10 cellular contexts compared by ENCODE assay signal in genomic region chr20:33826270-33826897, GRCh38. TPM values are rescaled to one million over a fixed set of nuclear protein-coding genes. Genes with fewer than 3 reads are reported as not detected.
DNase-seq lines count a peak whose midpoint lies in the region; ATAC-seq and TF ChIP-seq lines count a peak whose summit lies in the region.
"Had no signal": no experiment of that assay in that cellular context is flagged by ENCODE, and none has a peak within 500 bp of the region (broad histone marks: within the 10 kb centered on the region; RNA-seq: fewer than 3 reads in every experiment).

No MANE protein-coding gene starts in this region.

- intact Hi-C loops in ovary (cut with DNase I): no loop called here

- TF ChIP-seq CTCF in HEK293 (tag by site-specific recombination; IDR thresholded peaks at IDR 0.05) (no peak), RWPE2 (IDR thresholded peaks at IDR 0.05; ENCODE audit: poor library complexity, severe bottlenecking) (no peak), ovary (IDR thresholded peaks at IDR 0.05) (no peak)

- H3K27me3 ChIP-seq in RWPE2 (ENCODE audit: insufficient read depth, poor library complexity, severe bottlenecking): no peaks in the 10 kb centered on the region
- no peaks in the 10 kb centered on the region for H3K27me3 ChIP-seq in ovary

- ATAC-seq in RWPE2 (ENCODE audit: low read depth) (peak; percentile 66), GM18909 (IDR thresholded peaks at IDR 0.05; ENCODE audit: poor library complexity, unreplicated experiment) (no peak)
- no peak for ATAC-seq in stimulated activated effector memory CD8-positive, alpha-beta T cell treated with anti-CD3 and anti-CD28 coated beads, Interleukin-12 subunit alpha, Interleukin-12 subunit beta, amount 100 ng/mL, for 72 hours

- H3K36me3 Mint-ChIP-seq in stimulated activated effector memory CD8-positive, alpha-beta T cell treated with anti-CD3 and anti-CD28 coated beads, Interleukin-12 subunit alpha, Interleukin-12 subunit beta, amount 100 ng/mL, for 72 hours: peaks cover 15% of the 10 kb centered on the region
- H3K36me3 Mint-ChIP-seq: immature natural killer cell had no signal

- peak overlapping the region; percentile 68 for H3K27ac Mint-ChIP-seq in stimulated activated effector memory CD8-positive, alpha-beta T cell treated with anti-CD3 and anti-CD28 coated beads, Interleukin-12 subunit alpha, Interleukin-12 subunit beta, amount 100 ng/mL, for 72 hours

- CTCF ChIA-PET in HEK293 (lab: Yijun Ruan, JAX): interaction anchor here (0.7 kb wide), 1 partner anchor 34 kb away, joined by 4 read pairs; no protein-coding TSS in a partner anchor

- peaks cover 76% of the 10 kb centered on the region for H3K4me1 Mint-ChIP-seq in stimulated activated effector memory CD8-positive, alpha-beta T cell treated with anti-CD3 and anti-CD28 coated beads, Interleukin-12 subunit alpha, Interleukin-12 subunit beta, amount 100 ng/mL, for 72 hours

- no peak for TF ChIP-seq EP300 in ovary (IDR thresholded peaks at IDR 0.05)

- no peaks in the 10 kb centered on the region for H3K9me3 Mint-ChIP-seq in stimulated activated effector memory CD8-positive, alpha-beta T cell treated with anti-CD3 and anti-CD28 coated beads, Interleukin-12 subunit alpha, Interleukin-12 subunit beta, amount 100 ng/mL, for 72 hours
- H3K9me3 Mint-ChIP-seq: immature natural killer cell had no signal

- H3K27ac ChIP-seq in HEK293 (ENCODE audit: extremely low read depth, low read depth, low read length): no peak overlapping the region
- H3K27ac ChIP-seq in RWPE2 (ENCODE audit: poor library complexity, severe bottlenecking): no peak overlapping the region
- H3K27ac ChIP-seq in ovary: no peak overlapping the region

- WGBS in ovary, 3 donors: 85 to 89% (median 85%) methylated on average over 5 of the region's 5 CpGs

- H3K36me3 ChIP-seq in HEK293 (ENCODE audit: control insufficient read depth in 2 of 2, insufficient read depth in 1 of 2, low read length in 2 of 2): no peaks in the 10 kb centered on the region
- H3K36me3 ChIP-seq in RWPE2 (ENCODE audit: low read depth): peaks cover 17% of the 10 kb centered on the region
- H3K36me3 ChIP-seq in ovary: no peaks in the 10 kb centered on the region

- no peak for DNase-seq in RWPE2 (ENCODE audit: low spot score)
- peak; percentile 88 for DNase-seq in iPS DF 19.7 (ENCODE audit: low read depth, low spot score)
- no peak for DNase-seq in stimulated activated effector memory CD8-positive, alpha-beta T cell treated with anti-CD3 and anti-CD28 coated beads, Interleukin-12 subunit alpha, Interleukin-12 subunit beta, amount 100 ng/mL, for 72 hours (ENCODE audit: low spot score in 2 of 2)
- DNase-seq in ovary: no peak
- no peak for DNase-seq in superior temporal gyrus (ENCODE audit: extremely low spot score)
- DNase-seq in OCI-M2 (lab: John Stamatoyannopoulos, UW; ENCODE audit: unreplicated experiment): no peak
- DNase-seq: effector CD4-positive, alpha-beta T cell; immature natural killer cell had no signal

- TF ChIP-seq POLR2A in ovary (IDR thresholded peaks at IDR 0.05): no peak

- H3K4me3 ChIP-seq in HEK293 (ENCODE audit: low read depth, low read length) (no peak overlapping the region), RWPE2 (ENCODE audit: severe bottlenecking) (no peak overlapping the region), ovary (no peak overlapping the region)

- peaks cover 16% of the 10 kb centered on the region for H3K4me1 ChIP-seq in HEK293 (ENCODE audit: control insufficient read depth, insufficient read depth, low read length)
- no peaks in the 10 kb centered on the region for H3K4me1 ChIP-seq in RWPE2 (ENCODE audit: insufficient read depth, poor library complexity, severe bottlenecking)
- peaks cover 38% of the 10 kb centered on the region for H3K4me1 ChIP-seq in ovary (ENCODE audit: insufficient read depth)

- H3K9me3 ChIP-seq in HEK293 (ENCODE audit: control insufficient read depth, insufficient read depth, low read depth, low read length): no peaks in the 10 kb centered on the region
- no peaks in the 10 kb centered on the region for H3K9me3 ChIP-seq in RWPE2 (ENCODE audit: severe bottlenecking)
- no peaks in the 10 kb centered on the region for H3K9me3 ChIP-seq in ovary

- H3K4me3 Mint-ChIP-seq in stimulated activated effector memory CD8-positive, alpha-beta T cell treated with anti-CD3 and anti-CD28 coated beads, Interleukin-12 subunit alpha, Interleukin-12 subunit beta, amount 100 ng/mL, for 72 hours: no peak overlapping the region
- H3K4me3 Mint-ChIP-seq: immature natural killer cell had no signal

- POLR2A ChIA-PET in HEK293 (lab: Yijun Ruan, JAX): interaction anchor here (0.6 to 1.7 kb wide), 3 partner anchors 94 to 286 kb away, joined by 3 to 7 read pairs (median 4); partner anchors contain the start of genes EIF2S2 and ZNF341

TF ChIP-seq in HEK293, 187 proteins besides CTCF, POLR2A, EP300 and RAD21 (continues in another document):
- TF ChIP-seq ZNF169 (tag by site-specific recombination; IDR thresholded peaks at IDR 0.05): no peak
- no peak for TF ChIP-seq SETDB1 (IDR thresholded peaks at IDR 0.05; ENCODE audit: insufficient read length, low read length)
- TF ChIP-seq SCRT1 (tag by site-specific recombination; IDR thresholded peaks at IDR 0.05; ENCODE audit: borderline replicate concordance): no peak
- TF ChIP-seq ZNF18 (tag by site-specific recombination; IDR thresholded peaks at IDR 0.05): no peak
- no peak for TF ChIP-seq ZNF777 (tag by site-specific recombination; IDR thresholded peaks at IDR 0.05; ENCODE audit: borderline replicate concordance)
- TF ChIP-seq ZBTB48 (tag by site-specific recombination; IDR thresholded peaks at IDR 0.05): 0 out of 2 replicates have a peak, but pooled peaks have one; percentile 10
- no peak for TF ChIP-seq TSHZ1 (tag by site-specific recombination; IDR thresholded peaks at IDR 0.05; ENCODE audit: borderline replicate concordance)
- peak; percentile 28; the same call in 1 of the 2 replicates for TF ChIP-seq ZBTB20 (tag by site-specific recombination; IDR thresholded peaks at IDR 0.05)
- no peak for TF ChIP-seq ZNF175 (tag by site-specific recombination; IDR thresholded peaks at IDR 0.05)
- TF ChIP-seq GLIS2 (tag by site-specific recombination; IDR thresholded peaks at IDR 0.05): 0 out of 2 replicates have a peak, but pooled peaks have one; percentile 22
- peak; percentile 45 for TF ChIP-seq SP2 (tag by site-specific recombination; IDR thresholded peaks at IDR 0.05)
- no peak for TF ChIP-seq ZNF433 (tag by site-specific recombination; IDR thresholded peaks at IDR 0.05; ENCODE audit: low read depth)
- TF ChIP-seq KLF9 (tag by site-specific recombination; IDR thresholded peaks at IDR 0.05; ENCODE audit: low read depth): no peak
- peak; percentile 8; the same call in 1 of the 2 replicates for TF ChIP-seq ZNF600 (tag by site-specific recombination; IDR thresholded peaks at IDR 0.05)
- no peak for TF ChIP-seq ZNF488 (tag by site-specific recombination; IDR thresholded peaks at IDR 0.05)

RNA-seq across cellular contexts. Expression of gene CHMP4B, which starts 15.2 kb away (rescaled TPM):
- 10 to 100 TPM; 48.5 to 99.1 (median 96.7) TPM for total RNA-seq in ovary
- polyA plus RNA-seq in ovary: 100 to 1,000 TPM; 118 to 153 TPM
